18 cellular contexts compared by ENCODE assay signal in the genomic region with DNA sequence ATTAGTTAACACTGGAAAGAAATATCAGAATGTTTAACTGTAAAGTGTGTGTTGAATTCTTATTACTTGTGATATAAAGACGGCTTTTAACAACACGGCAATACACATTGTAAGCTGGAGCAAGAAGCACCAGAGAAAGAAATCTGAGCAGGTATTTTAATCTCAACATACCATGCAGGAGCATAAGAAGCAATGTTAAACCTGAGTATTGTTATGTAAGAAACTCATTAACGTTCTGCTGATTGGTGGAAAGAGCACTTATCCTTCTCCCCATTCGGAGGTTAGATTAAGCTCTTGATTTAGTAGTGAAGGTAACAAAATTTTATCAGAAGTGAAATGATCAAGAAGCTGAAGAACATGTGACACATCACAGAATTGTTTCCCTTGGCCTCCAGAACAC.
"Had no signal": no experiment of that assay in that cellular context is flagged by ENCODE, and none has a peak within 500 bp of the region (broad histone marks: within the 10 kb centered on the region; RNA-seq: fewer than 3 reads in every experiment).

No MANE protein-coding gene starts in this region.

- H3K9me3 ChIP-seq: heart right ventricle, ovary, tibial nerve, uterus had no signal

- FAIRE-seq: keratinocyte had no signal

- H2AFZ ChIP-seq: hepatocyte had no signal

- H3K36me3 ChIP-seq: ovary, uterus had no signal

- H3K4me2 ChIP-seq: hepatocyte had no signal

- H3K27ac ChIP-seq: heart right ventricle, hepatocyte, ovary, skin epidermis, tibial nerve, uterus had no signal

- DNase-seq: heart right ventricle; kidney glomerular epithelial cell; left cardiac atrium; mesendoderm; naive B cell; ovary; right cardiac atrium; stimulated activated CD4-positive, alpha-beta T cell treated with anti-CD3 and anti-CD28 coated beads, Interleukin-12 subunit alpha, Interleukin-12 subunit beta, amount 100 ng/mL, for 4 hours; stimulated activated CD4-positive, alpha-beta T cell treated with anti-CD3 and anti-CD28 coated beads, Interleukin-15, amount 100 ng/mL, for 24 hours; stimulated activated CD4-positive, alpha-beta T cell treated with anti-CD3 and anti-CD28 coated beads, Interleukin-2, amount 100 ng/mL, for 24 hours; stimulated activated CD4-positive, alpha-beta T cell treated with anti-CD3 and anti-CD28 coated beads, Interleukin-4, amount 100 ng/mL, for 1 hour; stimulated activated naive B cell treated with anti-CD40 and anti-IgM and Interleukin-4, amounts not matched to agents 10 μg/mL and 1 μg/mL and 100 μg/mL, for 72 hours; uterus had no signal

- H3K4me3 ChIP-seq: heart right ventricle, hepatocyte, lung, ovary, skin epidermis, tibial nerve, uterus had no signal

- H3K4me1 ChIP-seq: uterus had no signal

- H3K27me3 ChIP-seq: heart right ventricle, hepatocyte, ovary, tibial nerve, uterus had no signal
